In the genomic region with DNA sequence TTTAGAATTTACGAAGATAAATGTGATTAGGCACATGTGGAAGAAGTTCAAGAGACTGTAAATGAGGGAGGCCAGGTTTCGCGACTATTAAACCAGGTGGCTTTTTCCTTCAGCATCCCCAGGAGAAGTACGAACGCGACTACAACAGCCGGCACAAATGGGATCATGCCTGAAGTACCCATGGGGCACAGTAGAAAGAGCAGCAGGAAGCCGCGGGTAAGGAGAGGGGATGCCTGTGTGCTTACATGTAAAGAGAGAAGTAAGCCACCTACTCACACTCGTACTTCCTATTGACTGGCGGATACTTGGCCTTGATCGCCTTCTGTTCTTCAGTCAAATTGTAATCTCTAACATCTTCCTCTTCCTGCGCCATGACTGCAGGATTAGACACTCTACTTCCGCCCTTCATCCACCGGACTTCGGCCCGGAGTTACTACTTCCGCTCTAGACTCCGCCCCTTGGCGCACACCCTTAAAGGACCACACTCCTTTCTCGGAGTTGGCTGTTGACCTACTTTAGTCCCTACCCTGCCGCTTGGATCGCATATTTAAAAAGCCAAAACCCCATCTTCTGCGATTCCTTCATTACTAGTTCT, we compare ENCODE assay signal across 8 cellular contexts. TPM values are rescaled to one million over a fixed set of nuclear protein-coding genes. Genes with fewer than 3 reads are reported as not detected.
DNase-seq lines count a peak whose midpoint lies in the region; ATAC-seq and TF ChIP-seq lines count a peak whose summit lies in the region.

TSS of gene ZBTB8OS (minus strand) at position 394 of the 595 bp plus-strand sequence. CDS start at position 373, 21 bp downstream.

- peaks cover 60% of the 10 kb centered on the region for H3K36me3 Mint-ChIP-seq in CD4-positive, alpha-beta T cell (ENCODE audit: low read depth)
- peaks cover 77% of the 10 kb centered on the region for H3K36me3 Mint-ChIP-seq in effector memory CD8-positive, alpha-beta T cell (ENCODE audit: insufficient read depth)

- DNase-seq in CD4-positive, alpha-beta T cell = peak; percentile 79 to 90 (median 82)
- DNase-seq in HS-5 (ENCODE audit: low read depth) = peak; percentile 79
- peak; percentile 78 for DNase-seq in NK-92 treated with Interleukin-12 subunit alpha and Interleukin-12 subunit beta, amount 100 ng/mL, for 24 hours (lab: John Stamatoyannopoulos, UW)
- peak; percentile 89 for DNase-seq in activated CD8-positive, alpha-beta memory T cell treated with anti-CD3 and anti-CD28 coated beads for 24 hours
- DNase-seq in effector memory CD8-positive, alpha-beta T cell = peak; percentile 85 to 88 (median 86)
- DNase-seq in medulla oblongata (ENCODE audit: extremely low spot score) = peak; percentile 98
- peak; percentile 80 for DNase-seq in stimulated activated CD8-positive, alpha-beta memory T cell treated with anti-CD3 and anti-CD28 coated beads, Interleukin-12 subunit alpha, Interleukin-12 subunit beta, amount 100 ng/mL, for 1 hour (ENCODE audit: low read depth)

- H3K9me3 ChIP-seq in CD4-positive, alpha-beta T cell (ENCODE audit: control insufficient read depth, low read length) = no peaks in the 10 kb centered on the region

- ATAC-seq in CD4-positive, alpha-beta T cell (ENCODE audit: poor library complexity) = peak; percentile 72
- ATAC-seq in GM19455 (IDR thresholded peaks at IDR 0.05; ENCODE audit: unreplicated experiment) = peak; percentile 58
- ATAC-seq in effector memory CD8-positive, alpha-beta T cell (replicated peaks) = peak; percentile 72

- peak within 1 kb of the TSS; percentile 94 for H3K4me3 Mint-ChIP-seq in CD4-positive, alpha-beta T cell
- H3K4me3 Mint-ChIP-seq in effector memory CD8-positive, alpha-beta T cell = peak within 1 kb of the TSS; percentile 87 to 88

- POLR2A ChIA-PET in CD4-positive, alpha-beta T cell (lab: Charles Lee) = interaction anchor here (0.6 to 3.6 kb wide), 33 partner anchors 8 to 1932 kb away, joined by 3 to 24 read pairs (median 4); partner anchors contain the start of genes BSDC1, HDAC1, KHDRBS1 and KPNA6

- H3K27ac Mint-ChIP-seq in CD4-positive, alpha-beta T cell = peak within 1 kb of the TSS; percentile 95
- H3K27ac Mint-ChIP-seq in effector memory CD8-positive, alpha-beta T cell = peak within 1 kb of the TSS; percentile 96 to 98

- no peak for TF ChIP-seq CTCF in CD4-positive, alpha-beta T cell (IDR thresholded peaks at IDR 0.05)

- CTCF ChIA-PET in CD4-positive, alpha-beta T cell (lab: Charles Lee) = no interaction called here

- H3K27ac ChIP-seq in CD4-positive, alpha-beta T cell (ENCODE audit: low read depth, low read length) = peak within 1 kb of the TSS; percentile 98

- intact Hi-C loops in CD4-positive, alpha-beta T cell (cut with DNase I, micrococcal nuclease) = loop anchor here in 1 of 2 experiments (2.0 to 10.0 kb wide), 6 partner anchors 167 to 1738 kb away; partner anchors contain the start of genes PEF1, S100PBP, SNRNP40 and TMEM39B

- peaks cover 66% of the 10 kb centered on the region for H3K4me1 Mint-ChIP-seq in CD4-positive, alpha-beta T cell (ENCODE audit: low read depth)
- H3K4me1 Mint-ChIP-seq in effector memory CD8-positive, alpha-beta T cell (ENCODE audit: low read depth in 2 of 2) = peaks cover 31 to 58% of the 10 kb centered on the region in 2 donors

- no peaks in the 10 kb centered on the region for H3K9me3 Mint-ChIP-seq in CD4-positive, alpha-beta T cell
- H3K9me3 Mint-ChIP-seq in effector memory CD8-positive, alpha-beta T cell = no peaks in the 10 kb centered on the region

- no peaks in the 10 kb centered on the region for H3K27me3 ChIP-seq in CD4-positive, alpha-beta T cell (ENCODE audit: control insufficient read depth, insufficient read depth, low read length)

- no peaks in the 10 kb centered on the region for H3K27me3 Mint-ChIP-seq in CD4-positive, alpha-beta T cell
- no peaks in the 10 kb centered on the region for H3K27me3 Mint-ChIP-seq in effector memory CD8-positive, alpha-beta T cell

RNA-seq across cellular contexts. Expression of gene ZBTB8OS, which starts in this region (rescaled TPM):
- 10 to 100 TPM; 23.9 to 24.1 TPM for total RNA-seq in CD4-positive, alpha-beta T cell

Comparison
In these comparisons a context has a peak if more than half of its experiments do, and no peak if none do; other contexts are left out.
1. Peak in every context shown above with its lines: DNase-seq, ATAC-seq and H3K27ac ChIP-seq.